ENCODE assay signal across 14 cellular contexts in the genomic region with DNA sequence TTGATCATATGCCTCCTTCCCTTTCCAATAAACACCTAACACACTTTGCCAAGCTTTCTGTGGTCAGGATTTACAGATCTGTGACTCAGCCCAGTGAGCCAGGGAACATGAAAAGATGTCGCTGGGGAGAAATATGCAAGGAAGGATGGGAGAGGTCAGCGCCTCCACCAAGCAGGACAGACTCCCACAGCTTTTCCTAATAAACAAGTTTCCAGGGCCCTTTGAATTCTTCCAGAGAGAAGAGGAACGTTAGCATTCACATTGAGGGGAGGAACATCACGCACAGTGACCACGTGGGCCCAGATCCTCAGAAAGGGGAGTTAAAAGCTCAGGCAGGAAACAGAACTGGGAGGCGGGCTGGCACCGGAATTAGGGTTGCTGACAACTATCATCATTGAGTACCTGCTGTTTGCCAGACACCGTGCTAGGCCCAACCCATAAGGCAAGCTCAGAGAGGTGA. TPM values are rescaled to one million over a fixed set of nuclear protein-coding genes. Genes with fewer than 3 reads are reported as not detected.
DNase-seq lines count a peak whose midpoint lies in the region; ATAC-seq and TF ChIP-seq lines count a peak whose summit lies in the region.
"Had no signal": no experiment of that assay in that cellular context is flagged by ENCODE, and none has a peak within 500 bp of the region (broad histone marks: within the 10 kb centered on the region; RNA-seq: fewer than 3 reads in every experiment).

No MANE protein-coding gene starts in this region.

- H3K4me2 ChIP-seq in neuronal stem cell (ENCODE audit: insufficient read depth, low read length, poor library complexity, severe bottlenecking), result no peak overlapping the region

- H2BK5ac ChIP-seq in neuronal stem cell (ENCODE audit: low read length), result no peak overlapping the region

- H2BK12ac ChIP-seq in neuronal stem cell (ENCODE audit: low read length), result no peak overlapping the region

- no peak overlapping the region for H3K14ac ChIP-seq in neuronal stem cell (ENCODE audit: low read length)

- no peak overlapping the region for H4K91ac ChIP-seq in neuronal stem cell (ENCODE audit: low read depth, low read length, poor library complexity)

- no peak overlapping the region for H4K8ac ChIP-seq in neuronal stem cell (ENCODE audit: low read depth, low read length)

- H3K18ac ChIP-seq in neuronal stem cell (ENCODE audit: low read length), result no peak overlapping the region

- no peak overlapping the region for H3K27ac ChIP-seq in neuronal stem cell (replicated peaks; ENCODE audit: low read length)

- H3K4me3 ChIP-seq in AG10803 (ENCODE audit: low read length) (no peak overlapping the region), choroid plexus epithelial cell (ENCODE audit: low read depth, low read length) (no peak overlapping the region), neuronal stem cell (ENCODE audit: low read length in 2 of 2) (no peak overlapping the region)

- H3K36me3 ChIP-seq in neuronal stem cell (replicated peaks in 1 of 2; ENCODE audit: control insufficient read depth in 2 of 2, insufficient read depth in 2 of 2, low read length in 2 of 2), result no peaks in the 10 kb centered on the region

- H3K27me3 ChIP-seq in neuronal stem cell (ENCODE audit: control insufficient read depth in 3 of 3, insufficient read depth in 3 of 3, low read depth in 1 of 3, low read length in 3 of 3), result no peaks in the 10 kb centered on the region

- no peak overlapping the region for H3K9ac ChIP-seq in neuronal stem cell (ENCODE audit: low read depth, low read length, poor library complexity)

- no peak overlapping the region for H2BK120ac ChIP-seq in neuronal stem cell (ENCODE audit: low read depth, low read length)

- WGBS in neuronal stem cell (ENCODE audit: extremely low coverage in 2 of 2, insufficient read length in 2 of 2, insufficient replicate concordance in 1 of 2), 2 donors, result no CpG with 5 or more reads among the region's 8 CpGs

- no peak overlapping the region for H3K4ac ChIP-seq in neuronal stem cell (ENCODE audit: low read length)

- no peaks in the 10 kb centered on the region for H3K79me1 ChIP-seq in neuronal stem cell (ENCODE audit: low read depth, low read length)

- no peak overlapping the region for H2BK15ac ChIP-seq in neuronal stem cell (ENCODE audit: low read length)

- H3K4me1 ChIP-seq in neuronal stem cell (ENCODE audit: control insufficient read depth in 2 of 2, insufficient read depth in 1 of 2, low read depth in 1 of 2, low read length in 2 of 2), result peaks cover 8 to 11% of the 10 kb centered on the region in 2 donors

- TF ChIP-seq CTCF in AG10803 (conservative IDR thresholded peaks at IDR 0.05; ENCODE audit: low read length), result no peak
- no peak for TF ChIP-seq CTCF in choroid plexus epithelial cell (conservative IDR thresholded peaks at IDR 0.05; ENCODE audit: low read depth, low read length)

- no peaks in the 10 kb centered on the region for H3K9me3 ChIP-seq in neuronal stem cell (replicated peaks in 1 of 2; ENCODE audit: control insufficient read depth in 2 of 2, insufficient read depth in 1 of 2, low read depth in 1 of 2, low read length in 2 of 2)

- peak overlapping the region; percentile 67 for H2AFZ ChIP-seq in neuronal stem cell (ENCODE audit: low read length)

- DNase-seq in AG10803 (ENCODE audit: low read depth) (peak; percentile 95), M059J (ENCODE audit: low read depth) (peak; percentile 100), choroid plexus epithelial cell (ENCODE audit: low read depth) (peak; percentile 79), neuronal stem cell (ENCODE audit: low spot score) (no peak), NCI-H2107 (lab: John Stamatoyannopoulos, UW) (no peak)
- DNase-seq: activated CD8-positive, alpha-beta memory T cell treated with anti-CD3 and anti-CD28 coated beads for 24 hours; CD8-positive, alpha-beta T cell; endodermal cell; immature natural killer cell; NCI-H187; stimulated activated naive CD8-positive, alpha-beta T cell treated with anti-CD3 and anti-CD28 coated beads, Interleukin-15, Interleukin-2, amounts not matched to agents 100 U/mL and 50 U/mL, for 24 hours had no signal

- ATAC-seq in GM19035 (IDR thresholded peaks at IDR 0.05; ENCODE audit: unreplicated experiment) (no peak), HG02588 (IDR thresholded peaks at IDR 0.05; ENCODE audit: unreplicated experiment) (no peak), GM21381 (IDR thresholded peaks at IDR 0.05; ENCODE audit: unreplicated experiment) (no peak)
- ATAC-seq: CD8-positive, alpha-beta T cell; stimulated activated naive CD8-positive, alpha-beta T cell treated with anti-CD3 and anti-CD28 coated beads, Interleukin-15, Interleukin-2, amounts not matched to agents 100 U/mL and 50 U/mL, for 24 hours had no signal

- no peak overlapping the region for H3K23ac ChIP-seq in neuronal stem cell (ENCODE audit: low read depth, low read length, poor library complexity)

- no peak overlapping the region for H2AK5ac ChIP-seq in neuronal stem cell (ENCODE audit: low read depth, low read length)

RNA-seq across cellular contexts. Expression of a gene that starts 33.3 kb away (rescaled TPM):
- 154 and 191 TPM in 2 replicates for total RNA-seq in M059J (2014; rRNA removed; shearing (Covaris generic))
- 39.9 TPM for polyA plus RNA-seq in neuronal stem cell (2013, experiment 1 of 2)
- 40.1 TPM for polyA plus RNA-seq in neuronal stem cell (2013, experiment 2 of 2)

Comparison
In these comparisons a context has a peak if more than half of its experiments do, and no peak if none do; other contexts are left out.
1. DNase-seq: peak in AG10803 (single experiment), M059J (single experiment) and choroid plexus epithelial cell (single experiment); none in neuronal stem cell (single experiment) and NCI-H2107 (single experiment).